In the genomic region with DNA sequence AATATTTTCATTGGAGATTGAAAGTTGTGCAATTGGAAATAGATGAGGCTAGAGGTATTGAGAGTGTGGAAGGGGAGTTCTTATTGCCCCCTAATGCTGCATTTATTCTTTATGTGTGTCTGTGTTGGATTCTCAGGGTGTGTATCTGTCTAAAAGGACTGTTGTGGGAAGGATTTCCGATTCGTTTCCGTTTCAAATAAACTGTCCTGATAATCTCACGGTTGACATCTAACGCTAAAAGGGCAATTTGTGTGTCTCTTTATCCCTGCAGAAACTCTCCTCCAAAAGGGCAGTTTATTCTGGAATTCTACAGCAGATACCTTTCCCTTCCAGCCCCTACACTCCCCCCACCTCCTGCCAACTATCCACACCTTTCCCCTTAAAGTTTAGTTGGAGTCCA, we compare ENCODE assay signal across 10 cellular contexts. TPM values are rescaled to one million over a fixed set of nuclear protein-coding genes. Genes with fewer than 3 reads are reported as not detected.
DNase-seq lines count a peak whose midpoint lies in the region; ATAC-seq, FAIRE-seq and TF ChIP-seq lines count a peak whose summit lies in the region.
"Had no signal": no experiment of that assay in that cellular context is flagged by ENCODE, and none has a peak within 500 bp of the region (broad histone marks: within the 10 kb centered on the region; RNA-seq: fewer than 3 reads in every experiment).

No MANE protein-coding gene starts in this region.

- H3K4me2 ChIP-seq in GM23338: peak overlapping the region; percentile 89
- peak overlapping the region; percentile 80 for H3K4me2 ChIP-seq in mammary epithelial cell (ENCODE audit: insufficient read depth, low read depth, low read length)

- H3K4me3 Mint-ChIP-seq in GM23338: no peak overlapping the region
- H3K4me3 Mint-ChIP-seq in activated naive CD8-positive, alpha-beta T cell treated with anti-CD3 and anti-CD28 coated beads for 36 hours: no peak overlapping the region
- no peak overlapping the region for H3K4me3 Mint-ChIP-seq in natural killer cell treated with Interleukin-12 subunit alpha and Interleukin-12 subunit beta and Interleukin-15 and Interleukin-18, amount 100 ng/mL, for 72 hours

- no peak for FAIRE-seq in RCC 7860 (lab: Jason Lieb, UNC)
- FAIRE-seq: D721Med had no signal

- intact Hi-C loops in mammary epithelial cell (cut with micrococcal nuclease): loop anchor here (2.0 kb wide), 2 partner anchors 15 to 551 kb away; no protein-coding TSS in a partner anchor

- TF ChIP-seq CTCF in 22Rv1 (IDR thresholded peaks at IDR 0.05) (no peak), GM23338 (conservative IDR thresholded peaks at IDR 0.05; ENCODE audit: low read depth in 2 of 2) (no peak), mammary epithelial cell (conservative IDR thresholded peaks at IDR 0.05 in 1 of 2, IDR thresholded peaks at IDR 0.05 in 1 of 2; ENCODE audit: extremely low read depth in 1 of 2, insufficient read depth in 1 of 2, low read depth in 1 of 2, low read length in 2 of 2) (no peak)

- no peak overlapping the region for H3K9ac ChIP-seq in mammary epithelial cell (ENCODE audit: insufficient read depth, low read length)

- H3F3A ChIP-seq in GM23338 (replicated peaks; ENCODE audit: low read depth): 0 out of 2 replicates have a peak, but pooled peaks cover 6% of the 10 kb centered on the region

- dilution Hi-C loops in mammary epithelial cell (cut with HindIII; ENCODE audit: low sequenced_read_pairs): no loop called here

- H3K9me3 Mint-ChIP-seq in GM23338: no peaks in the 10 kb centered on the region
- H3K9me3 Mint-ChIP-seq in activated naive CD8-positive, alpha-beta T cell treated with anti-CD3 and anti-CD28 coated beads for 36 hours: no peaks in the 10 kb centered on the region
- no peaks in the 10 kb centered on the region for H3K9me3 Mint-ChIP-seq in natural killer cell treated with Interleukin-12 subunit alpha and Interleukin-12 subunit beta and Interleukin-15 and Interleukin-18, amount 100 ng/mL, for 72 hours

- H3K9me3 ChIP-seq in mammary epithelial cell (replicated peaks; ENCODE audit: insufficient read depth, low read length) (no peaks in the 10 kb centered on the region), muscle layer of duodenum (ENCODE audit: control insufficient read depth in 1 of 2, low read length in 2 of 2) (no peaks in the 10 kb centered on the region)

- peaks cover 25% of the 10 kb centered on the region for H3K4me1 ChIP-seq in GM23338 (ENCODE audit: insufficient read depth)
- peaks cover 37% of the 10 kb centered on the region for H3K4me1 ChIP-seq in mammary epithelial cell (ENCODE audit: insufficient read depth, low read length)
- H3K4me1 ChIP-seq in muscle layer of duodenum (ENCODE audit: control insufficient read depth in 1 of 2, insufficient read depth in 2 of 2, low read length in 2 of 2): peaks cover 0 to 6% of the 10 kb centered on the region in 2 donors

- H3K4me3 ChIP-seq in GM23338: peak overlapping the region; percentile 93
- H3K4me3 ChIP-seq in mammary epithelial cell (replicated peaks in 1 of 3; ENCODE audit: insufficient read depth in 1 of 3, low read depth in 2 of 3, low read length in 3 of 3): peak overlapping the region; percentile 78 to 90 (median 78)
- H3K4me3 ChIP-seq in muscle layer of duodenum (ENCODE audit: low read depth in 1 of 2, low read length in 2 of 2): peak overlapping the region; percentile 82 to 84

- H3K36me3 Mint-ChIP-seq in GM23338 (ENCODE audit: low read depth): no peaks in the 10 kb centered on the region; the same call in 2 of the 3 replicates
- H3K36me3 Mint-ChIP-seq in activated naive CD8-positive, alpha-beta T cell treated with anti-CD3 and anti-CD28 coated beads for 36 hours: no peaks in the 10 kb centered on the region
- H3K36me3 Mint-ChIP-seq in natural killer cell treated with Interleukin-12 subunit alpha and Interleukin-12 subunit beta and Interleukin-15 and Interleukin-18, amount 100 ng/mL, for 72 hours: peaks cover 6% of the 10 kb centered on the region

- BruUV-seq in mammary epithelial cell (replicated peaks; lab: Mats Ljungman, UMichigan): no TSS peak

- H3K27me3 Mint-ChIP-seq in GM23338 (ENCODE audit: insufficient read depth, low read depth, poor library complexity): peaks cover 4% of the 10 kb centered on the region
- peaks cover 31% of the 10 kb centered on the region for H3K27me3 Mint-ChIP-seq in activated naive CD8-positive, alpha-beta T cell treated with anti-CD3 and anti-CD28 coated beads for 36 hours
- H3K27me3 Mint-ChIP-seq in natural killer cell treated with Interleukin-12 subunit alpha and Interleukin-12 subunit beta and Interleukin-15 and Interleukin-18, amount 100 ng/mL, for 72 hours: no peaks in the 10 kb centered on the region

- 51% methylated on average over 2 of the region's 5 CpGs for WGBS in mammary epithelial cell (ENCODE audit: low coverage, missing lambda C conversion rate)

- peaks cover 14% of the 10 kb centered on the region for H3K27me3 ChIP-seq in GM23338 (ENCODE audit: insufficient read depth)
- no peaks in the 10 kb centered on the region for H3K27me3 ChIP-seq in mammary epithelial cell (ENCODE audit: insufficient read depth, low read length)
- H3K27me3 ChIP-seq in muscle layer of duodenum (ENCODE audit: low read depth, low read length): no peaks in the 10 kb centered on the region

- H4K20me1 ChIP-seq in GM23338 (replicated peaks; ENCODE audit: insufficient read depth) (no peaks in the 10 kb centered on the region), mammary epithelial cell (ENCODE audit: insufficient read depth, low read length) (no peaks in the 10 kb centered on the region)

- H3K79me2 ChIP-seq in GM23338 (replicated peaks; ENCODE audit: insufficient read depth) (peaks cover 27% of the 10 kb centered on the region), mammary epithelial cell (ENCODE audit: insufficient read depth, low read length) (peaks cover 52% of the 10 kb centered on the region)

- H3K9me2 ChIP-seq in GM23338 (ENCODE audit: insufficient read depth): no peaks in the 10 kb centered on the region

- H2AFZ ChIP-seq in GM23338 (no peak overlapping the region), mammary epithelial cell (ENCODE audit: low read depth, low read length) (peak overlapping the region; percentile 48)

- CTCF ChIA-PET in mammary epithelial cell (lab: Charles Lee; ENCODE audit: low non-redundant PET): interaction anchor here (0.7 kb wide), 1 partner anchor 531 kb away, joined by 3 read pairs; no protein-coding TSS in a partner anchor

- no peak overlapping the region for H3K27ac Mint-ChIP-seq in GM23338
- H3K27ac Mint-ChIP-seq in activated naive CD8-positive, alpha-beta T cell treated with anti-CD3 and anti-CD28 coated beads for 36 hours: no peak overlapping the region
- no peak overlapping the region for H3K27ac Mint-ChIP-seq in natural killer cell treated with Interleukin-12 subunit alpha and Interleukin-12 subunit beta and Interleukin-15 and Interleukin-18, amount 100 ng/mL, for 72 hours

- peaks cover 12% of the 10 kb centered on the region; the same call in 2 of the 3 replicates for H3K4me1 Mint-ChIP-seq in GM23338
- H3K4me1 Mint-ChIP-seq in activated naive CD8-positive, alpha-beta T cell treated with anti-CD3 and anti-CD28 coated beads for 36 hours: peaks cover 8% of the 10 kb centered on the region
- peaks cover 22 to 26% of the 10 kb centered on the region in 2 donors for H3K4me1 Mint-ChIP-seq in natural killer cell treated with Interleukin-12 subunit alpha and Interleukin-12 subunit beta and Interleukin-15 and Interleukin-18, amount 100 ng/mL, for 72 hours (ENCODE audit: low read depth in 2 of 2)

- no peak for ATAC-seq in GM23338
- no peak for ATAC-seq in natural killer cell treated with Interleukin-12 subunit alpha and Interleukin-12 subunit beta and Interleukin-15 and Interleukin-18, amount 100 ng/mL, for 72 hours

- H3K36me3 ChIP-seq in GM23338 (ENCODE audit: insufficient read depth): no peaks in the 10 kb centered on the region
- no peaks in the 10 kb centered on the region for H3K36me3 ChIP-seq in mammary epithelial cell (ENCODE audit: insufficient read depth, low read length)
- H3K36me3 ChIP-seq in muscle layer of duodenum (ENCODE audit: control insufficient read depth in 1 of 2, insufficient read depth in 2 of 2, low read length in 2 of 2): no peaks in the 10 kb centered on the region

- DNase-seq in GM23338 (ENCODE audit: low spot score) (no peak), mammary epithelial cell (no peak), SKM-1 treated with dmso at 0.1 percent for 144 hours (lab: John Stamatoyannopoulos, UW; ENCODE audit: unreplicated experiment) (no peak), RCC 7860 (ENCODE audit: low spot score) (no peak)
- no peak for DNase-seq in activated naive CD8-positive, alpha-beta T cell treated with anti-CD3 and anti-CD28 coated beads for 36 hours
- no peak for DNase-seq in natural killer cell treated with Interleukin-12 subunit alpha and Interleukin-12 subunit beta and Interleukin-15 and Interleukin-18, amount 100 ng/mL, for 72 hours (ENCODE audit: low spot score)
- DNase-seq: activated effector memory CD4-positive, alpha-beta T cell treated with anti-CD3 and anti-CD28 coated beads, Interleukin-2, amount 50 U/mL, for 16 hours had no signal

- in situ Hi-C loops in mammary epithelial cell (cut with MboI; ENCODE audit: low sequenced_read_pairs in 2 of 2): loop anchor here (10.0 to 25.0 kb wide), 3 partner anchors 203 to 544 kb away; no protein-coding TSS in a partner anchor

- H3K27ac ChIP-seq in 22Rv1 (peak overlapping the region; percentile 92), GM23338 (ENCODE audit: low read depth) (no peak overlapping the region), mammary epithelial cell (ENCODE audit: insufficient read depth, low read depth, low read length) (no peak overlapping the region), muscle layer of duodenum (ENCODE audit: low read length) (peak overlapping the region; percentile 95)

TF ChIP-seq in GM23338, 12 proteins besides CTCF, POLR2A, EP300 and RAD21 (continues in another document):
- TF ChIP-seq ZNF114 (CRISPR knock-in tag; IDR thresholded peaks at IDR 0.05) (no peak), ZNF331 (CRISPR knock-in tag; IDR thresholded peaks at IDR 0.05; ENCODE audit: low read depth) (no peak), POLR2AphosphoS5 (IDR thresholded peaks at IDR 0.05; ENCODE audit: low read depth) (no peak), JUNB (IDR thresholded peaks at IDR 0.05; ENCODE audit: unreplicated experiment) (no peak), NANOG (IDR thresholded peaks at IDR 0.05; ENCODE audit: borderline replicate concordance) (no peak)

RNA-seq across cellular contexts. Expression of a gene that starts 0.9 kb away (rescaled TPM):
- total RNA-seq in GM23338 (2014; rRNA removed; shearing (Covaris generic)): 3.7 and 5.5 TPM in 2 replicates
- polyA plus RNA-seq in GM23338 (2016; fragmentation: Nextera tagmentation; extraction: Ambion mirVana) (1.6 TPM in 2 replicates), mammary epithelial cell (7.4 TPM)
- total RNA-seq in mammary epithelial cell: 10 to 100 TPM; 23.2 to 34.7 TPM
- 12.7 TPM for polyA minus RNA-seq in mammary epithelial cell
- 1 to 10 TPM; 3.8 to 3.9 TPM for total RNA-seq in activated naive CD8-positive, alpha-beta T cell treated with anti-CD3 and anti-CD28 coated beads for 36 hours
- total RNA-seq in natural killer cell treated with Interleukin-12 subunit alpha and Interleukin-12 subunit beta and Interleukin-15 and Interleukin-18, amount 100 ng/mL, for 72 hours: 10 to 100 TPM; 77.9 to 79.6 TPM

Comparison
In these comparisons a context has a peak if more than half of its experiments do, and no peak if none do; other contexts are left out.
1. H3K27ac ChIP-seq: peak in 22Rv1 (single experiment) and muscle layer of duodenum (single experiment); none in GM23338 (single experiment) and mammary epithelial cell (single experiment).
2. Peak in every context shown above with its lines, with median percentiles within 50 percentile points of each other: H3K4me3 ChIP-seq.